In genomic region chr11:34727228-34727737, GRCh38 we compare ENCODE assay signal across 1 cellular context.
A peak's percentile ranks its signal among the peaks of the same experiment; 100 is the strongest.
TF ChIP-seq lines count a peak whose summit lies in the region.

No MANE protein-coding gene starts in this region.

TF ChIP-seq in K562, 482 proteins besides CTCF, POLR2A, EP300 and RAD21 (continued from another document):
- peak; percentile 85 for TF ChIP-seq ZNF316 (IDR thresholded peaks at IDR 0.05)
- TF ChIP-seq SMARCA4 (IDR thresholded peaks at IDR 0.05) = peak; percentile 81
- peak; percentile 25; the same call in 1 of the 2 replicates for TF ChIP-seq JUND (IDR thresholded peaks at IDR 0.05; ENCODE audit: borderline replicate concordance, low read depth, low read length)
- TF ChIP-seq JUND (tag; IDR thresholded peaks at IDR 0.05; ENCODE audit: borderline replicate concordance, low read depth, low read length) = no peak; the same call in 2 of the 3 replicates
- peak; percentile 81 for TF ChIP-seq TAL1 (IDR thresholded peaks at IDR 0.05)
- peak; percentile 44; the same call in 1 of the 2 replicates for TF ChIP-seq LEF1 (IDR thresholded peaks at IDR 0.05)
- 0 out of 2 replicates have a peak, but pooled peaks have one; percentile 54 for TF ChIP-seq FOXM1 (IDR thresholded peaks at IDR 0.05; ENCODE audit: low read depth)
- TF ChIP-seq FOXM1 (CRISPR knock-in tag; IDR thresholded peaks at IDR 0.05; ENCODE audit: low read depth) = no peak
- no peak for TF ChIP-seq RBM39 (optimal IDR thresholded peaks at IDR 0.05; ENCODE audit: low read depth, low read length)
